26 cellular contexts compared by ENCODE assay signal in the genomic region with DNA sequence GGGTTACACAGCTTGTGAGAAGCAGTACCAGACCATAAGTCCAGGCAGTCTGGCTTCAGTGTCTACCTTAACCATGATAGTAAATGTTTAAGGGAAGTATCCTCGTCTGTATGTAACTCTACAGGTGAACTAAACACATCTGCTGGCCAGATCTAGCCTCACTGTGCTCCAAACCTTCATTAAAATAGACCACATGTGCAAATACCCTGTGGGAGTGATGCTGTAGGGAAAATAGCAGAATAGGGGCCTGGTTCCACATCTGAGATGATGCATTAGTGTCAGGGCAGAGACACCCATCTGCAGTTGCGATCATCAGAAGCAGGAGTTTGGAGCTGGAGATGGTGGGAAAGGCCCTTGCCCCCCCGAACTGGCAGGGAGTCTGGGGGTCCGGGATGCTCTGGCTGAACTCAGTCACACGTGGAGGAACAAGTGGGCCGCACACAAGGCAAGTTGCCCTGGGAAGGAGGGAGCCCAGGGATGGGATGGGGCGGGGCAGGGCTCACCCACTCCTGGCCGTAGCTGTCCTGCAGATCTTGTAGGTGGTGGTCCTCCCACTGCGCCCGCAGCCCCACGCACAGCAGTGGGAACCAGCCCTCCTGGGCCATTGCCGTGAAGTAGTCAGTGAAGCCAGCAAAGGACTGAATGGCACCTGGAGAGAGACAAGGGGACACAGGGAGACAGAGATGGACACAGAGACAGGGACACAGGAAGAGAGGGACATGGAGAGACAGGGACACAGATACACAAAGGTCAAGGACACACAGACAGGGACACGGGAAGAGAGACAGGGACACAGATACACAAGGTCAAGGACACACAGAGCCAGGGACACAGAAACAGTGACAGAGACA. TPM values are rescaled to one million over a fixed set of nuclear protein-coding genes. Genes with fewer than 3 reads are reported as not detected.
"Had no signal": no experiment of that assay in that cellular context is flagged by ENCODE, and none has a peak within 500 bp of the region (broad histone marks: within the 10 kb centered on the region; RNA-seq: fewer than 3 reads in every experiment).

No MANE protein-coding gene starts in this region.

- H3K9me3 ChIP-seq: mucosa of descending colon, neutrophil, tibial artery, uterus had no signal

- FAIRE-seq: TTC549 had no signal

- DNase-seq: activated B cell treated with CpG ODN at 0.5 μM for 24 hours; activated CD4-positive, alpha-beta T cell treated with anti-CD3 and anti-CD28 coated beads, Interleukin-2, amount 10 ng/mL, durations not matched to agents 7 days and 5 days; activated CD8-positive, alpha-beta memory T cell treated with anti-CD3 and anti-CD28 coated beads, Interleukin-2, amount 50 U/mL, for 48 hours; activated gamma-delta T cell; activated naive CD8-positive, alpha-beta T cell treated with anti-CD3 and anti-CD28 coated beads, Interleukin-2, amount 10 ng/mL, durations not matched to agents 7 days and 5 days; activated T-cell treated with anti-CD3 and anti-CD28 coated beads, Interleukin-2, amount 50 U/mL, for 72 hours; anterior cingulate cortex; brain microvascular endothelial cell; cortex of kidney; effector CD8-positive, alpha-beta T cell; foreskin keratinocyte; head of caudate nucleus; kidney glomerular epithelial cell; left ventricle myocardium superior; naive thymus-derived CD4-positive, alpha-beta T cell; stimulated activated CD4-positive, alpha-beta T cell treated with anti-CD3 and anti-CD28 coated beads, Interleukin-15, amount 100 ng/mL, for 24 hours; stimulated activated CD4-positive, alpha-beta T cell treated with anti-CD3 and anti-CD28 coated beads, Interleukin-4, amount 100 ng/mL, for 1 hour; stimulated activated naive B cell treated with anti-CD40 and anti-IgM and Interleukin-4, amounts not matched to agents 10 μg/mL and 1 μg/mL and 100 μg/mL, for 72 hours; tibial artery; uterus had no signal

- H3K4me1 ChIP-seq: foreskin keratinocyte had no signal

- H3K27me3 ChIP-seq: brain microvascular endothelial cell had no signal

- H3K27ac ChIP-seq: brain microvascular endothelial cell, foreskin keratinocyte, neutrophil, tibial artery, uterus had no signal

- H3K4me3 ChIP-seq: mucosa of descending colon, tibial artery, uterus had no signal

- H3K36me3 ChIP-seq: brain microvascular endothelial cell, neutrophil, uterus had no signal

RNA-seq across cellular contexts. Expression of a gene that starts 10.7 kb away (rescaled TPM):
- total RNA-seq: activated B cell treated with CpG ODN at 0.5 μM for 24 hours; activated CD4-positive, alpha-beta T cell treated with anti-CD3 and anti-CD28 coated beads, Interleukin-2, amount 10 ng/mL, durations not matched to agents 7 days and 5 days; activated naive CD8-positive, alpha-beta T cell treated with anti-CD3 and anti-CD28 coated beads, Interleukin-2, amount 10 ng/mL, durations not matched to agents 7 days and 5 days; activated T-cell treated with anti-CD3 and anti-CD28 coated beads, Interleukin-2, amount 50 U/mL, for 72 hours; foreskin keratinocyte; left ventricle myocardium superior; mucosa of descending colon; naive thymus-derived CD4-positive, alpha-beta T cell; posterior vena cava; skeletal muscle tissue; T-helper 2 cell treated with Interferon-gamma antibody and Interleukin-4, amounts not matched to agents 100 ng/mL and 5 ng/mL, for 36 hours had no signal
- polyA plus RNA-seq: foreskin keratinocyte; naive thymus-derived CD4-positive, alpha-beta T cell had no signal

RNA-seq across cellular contexts. Expression of a gene that starts 19.5 kb away (rescaled TPM):
- total RNA-seq: activated B cell treated with CpG ODN at 0.5 μM for 24 hours; activated CD4-positive, alpha-beta T cell treated with anti-CD3 and anti-CD28 coated beads, Interleukin-2, amount 10 ng/mL, durations not matched to agents 7 days and 5 days; activated naive CD8-positive, alpha-beta T cell treated with anti-CD3 and anti-CD28 coated beads, Interleukin-2, amount 10 ng/mL, durations not matched to agents 7 days and 5 days; activated T-cell treated with anti-CD3 and anti-CD28 coated beads, Interleukin-2, amount 50 U/mL, for 72 hours; foreskin keratinocyte; left ventricle myocardium superior; mucosa of descending colon; naive thymus-derived CD4-positive, alpha-beta T cell; posterior vena cava; skeletal muscle tissue; T-helper 2 cell treated with Interferon-gamma antibody and Interleukin-4, amounts not matched to agents 100 ng/mL and 5 ng/mL, for 36 hours; uterus had no signal
- polyA plus RNA-seq: foreskin keratinocyte; naive thymus-derived CD4-positive, alpha-beta T cell had no signal

RNA-seq across cellular contexts. Expression of a gene that starts 24.6 kb away (rescaled TPM):
- total RNA-seq: activated B cell treated with CpG ODN at 0.5 μM for 24 hours; activated CD4-positive, alpha-beta T cell treated with anti-CD3 and anti-CD28 coated beads, Interleukin-2, amount 10 ng/mL, durations not matched to agents 7 days and 5 days; activated naive CD8-positive, alpha-beta T cell treated with anti-CD3 and anti-CD28 coated beads, Interleukin-2, amount 10 ng/mL, durations not matched to agents 7 days and 5 days; left ventricle myocardium superior; mucosa of descending colon; naive thymus-derived CD4-positive, alpha-beta T cell; posterior vena cava; skeletal muscle tissue; T-helper 2 cell treated with Interferon-gamma antibody and Interleukin-4, amounts not matched to agents 100 ng/mL and 5 ng/mL, for 36 hours had no signal
- polyA plus RNA-seq: naive thymus-derived CD4-positive, alpha-beta T cell had no signal

RNA-seq across cellular contexts. Expression of a gene that starts 33.2 kb away (rescaled TPM):
- total RNA-seq: activated B cell treated with CpG ODN at 0.5 μM for 24 hours; activated CD4-positive, alpha-beta T cell treated with anti-CD3 and anti-CD28 coated beads, Interleukin-2, amount 10 ng/mL, durations not matched to agents 7 days and 5 days; activated naive CD8-positive, alpha-beta T cell treated with anti-CD3 and anti-CD28 coated beads, Interleukin-2, amount 10 ng/mL, durations not matched to agents 7 days and 5 days; activated T-cell treated with anti-CD3 and anti-CD28 coated beads, Interleukin-2, amount 50 U/mL, for 72 hours; foreskin keratinocyte; left ventricle myocardium superior; mucosa of descending colon; naive thymus-derived CD4-positive, alpha-beta T cell; posterior vena cava; skeletal muscle tissue; T-helper 2 cell treated with Interferon-gamma antibody and Interleukin-4, amounts not matched to agents 100 ng/mL and 5 ng/mL, for 36 hours; uterus had no signal
- polyA plus RNA-seq: foreskin keratinocyte; naive thymus-derived CD4-positive, alpha-beta T cell had no signal
